8 cellular contexts compared by ENCODE assay signal in the genomic region with DNA sequence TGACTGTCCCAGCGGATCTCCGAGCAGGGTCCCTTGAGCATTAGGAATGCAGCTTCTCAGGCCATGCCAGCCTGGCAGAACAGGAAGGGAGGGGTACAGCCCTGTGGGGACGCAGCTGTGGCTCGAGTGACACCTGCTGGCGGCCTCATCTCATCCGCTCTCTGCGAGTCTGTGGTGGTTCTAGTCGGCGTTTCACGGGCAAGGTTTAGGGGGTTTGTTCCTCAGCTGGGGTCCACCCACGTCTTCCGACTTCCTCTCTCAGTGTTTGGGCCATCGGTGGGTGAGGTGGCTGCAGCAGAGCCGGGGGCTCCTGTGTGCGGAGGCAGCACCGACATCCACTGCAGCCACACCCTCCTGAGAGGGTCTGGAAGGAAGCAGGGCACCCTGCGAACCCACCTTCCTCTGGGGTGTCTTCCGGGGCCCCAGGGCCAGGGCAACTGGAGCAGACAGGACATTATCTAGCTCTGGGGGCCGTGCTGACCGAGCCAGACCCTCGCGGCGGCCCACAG. TPM values are rescaled to one million over a fixed set of nuclear protein-coding genes. Genes with fewer than 3 reads are reported as not detected.
DNase-seq lines count a peak whose midpoint lies in the region; ATAC-seq and TF ChIP-seq lines count a peak whose summit lies in the region.

No MANE protein-coding gene starts in this region.

- H3K4me3 ChIP-seq in HUES64 (ENCODE audit: low read length) (peak overlapping the region; percentile 29; the same call in 1 of the 2 replicates), thymus (ENCODE audit: low read length) (peak overlapping the region; percentile 25)

- no peaks in the 10 kb centered on the region for H3K36me3 Mint-ChIP-seq in activated T-helper 2 cell treated with anti-CD3 and anti-CD28 coated beads, Interferon-gamma antibody, Interleukin-2, Interleukin-4, amounts not matched to agents 10 μg/mL and 5 μg/mL and 100 μg/mL, durations not matched to agents 14 hours and 24 hours and 36 hours (ENCODE audit: low read depth)
- no peaks in the 10 kb centered on the region for H3K36me3 Mint-ChIP-seq in osteocyte (ENCODE audit: unreplicated experiment)

- in situ Hi-C loops in Caki2 (cut with HindIII; ENCODE audit: low pct_unique_long_range_greater_than_20kb, low sequenced_read_pairs): no loop called here

- H3K27me3 ChIP-seq in HUES64 (ENCODE audit: insufficient read depth, low read length) (peaks cover 4% of the 10 kb centered on the region; the same call in 1 of the 2 replicates), thymus (ENCODE audit: control insufficient read depth, insufficient read depth) (peaks cover 8% of the 10 kb centered on the region)

- H3K27me3 Mint-ChIP-seq in activated T-helper 2 cell treated with anti-CD3 and anti-CD28 coated beads, Interferon-gamma antibody, Interleukin-2, Interleukin-4, amounts not matched to agents 10 μg/mL and 5 μg/mL and 100 μg/mL, durations not matched to agents 14 hours and 24 hours and 36 hours (ENCODE audit: low read depth): peaks cover 10% of the 10 kb centered on the region
- peaks cover 36% of the 10 kb centered on the region for H3K27me3 Mint-ChIP-seq in osteocyte (ENCODE audit: unreplicated experiment)

- TF ChIP-seq CTCF in osteocyte (IDR thresholded peaks at IDR 0.05): peak; percentile 73

- DNase-seq in Caki2 (ENCODE audit: low read depth): peak; percentile 72
- DNase-seq in SHP77 (lab: John Stamatoyannopoulos, UW): peak; percentile 49 to 77
- DNase-seq in activated T-helper 2 cell treated with anti-CD3 and anti-CD28 coated beads, Interferon-gamma antibody, Interleukin-2, Interleukin-4, amounts not matched to agents 10 μg/mL and 5 μg/mL and 100 μg/mL, durations not matched to agents 14 hours and 24 hours and 36 hours (ENCODE audit: low spot score): peak; percentile 30
- DNase-seq in fibroblast of the conjunctiva (ENCODE audit: low read depth): peak; percentile 10
- DNase-seq in osteocyte (ENCODE audit: extremely low spot score, unreplicated experiment): no peak

- no peak for ATAC-seq in GM18517 (IDR thresholded peaks at IDR 0.05; ENCODE audit: unreplicated experiment)

- H3K9ac ChIP-seq in HUES64 (ENCODE audit: low read depth, low read length): no peak overlapping the region

- no peak overlapping the region for H3K27ac Mint-ChIP-seq in activated T-helper 2 cell treated with anti-CD3 and anti-CD28 coated beads, Interferon-gamma antibody, Interleukin-2, Interleukin-4, amounts not matched to agents 10 μg/mL and 5 μg/mL and 100 μg/mL, durations not matched to agents 14 hours and 24 hours and 36 hours
- no peak overlapping the region for H3K27ac Mint-ChIP-seq in osteocyte (ENCODE audit: unreplicated experiment)

- H3K36me3 ChIP-seq in HUES64 (ENCODE audit: insufficient read depth, low read length) (no peaks in the 10 kb centered on the region), thymus (ENCODE audit: control insufficient read depth, insufficient read depth) (no peaks in the 10 kb centered on the region)

- H3K4me1 Mint-ChIP-seq in activated T-helper 2 cell treated with anti-CD3 and anti-CD28 coated beads, Interferon-gamma antibody, Interleukin-2, Interleukin-4, amounts not matched to agents 10 μg/mL and 5 μg/mL and 100 μg/mL, durations not matched to agents 14 hours and 24 hours and 36 hours (ENCODE audit: low read depth): peaks cover 7% of the 10 kb centered on the region
- H3K4me1 Mint-ChIP-seq in osteocyte (ENCODE audit: unreplicated experiment): peaks cover 10% of the 10 kb centered on the region

- H3K4me3 Mint-ChIP-seq in activated T-helper 2 cell treated with anti-CD3 and anti-CD28 coated beads, Interferon-gamma antibody, Interleukin-2, Interleukin-4, amounts not matched to agents 10 μg/mL and 5 μg/mL and 100 μg/mL, durations not matched to agents 14 hours and 24 hours and 36 hours (ENCODE audit: low read depth): peak overlapping the region; percentile 23
- no peak overlapping the region for H3K4me3 Mint-ChIP-seq in osteocyte (ENCODE audit: unreplicated experiment)

- H3K9me3 ChIP-seq in HUES64 (ENCODE audit: insufficient read depth, low read depth, low read length) (0 out of 2 replicates have a peak, but pooled peaks cover 4% of the 10 kb centered on the region), thymus (ENCODE audit: control insufficient read depth) (no peaks in the 10 kb centered on the region)

- H3K4me1 ChIP-seq in HUES64 (ENCODE audit: insufficient read depth, low read length) (no peaks in the 10 kb centered on the region), thymus (ENCODE audit: control insufficient read depth, insufficient read depth, low read length) (no peaks in the 10 kb centered on the region)

- intact Hi-C loops in activated T-helper 2 cell treated with anti-CD3 and anti-CD28 coated beads, Interferon-gamma antibody, Interleukin-2, Interleukin-4, amounts not matched to agents 10 μg/mL and 5 μg/mL and 100 μg/mL, durations not matched to agents 14 hours and 24 hours and 36 hours (cut with micrococcal nuclease): loop anchor here (5.0 to 10.0 kb wide), 3 partner anchors 83 to 311 kb away; no protein-coding TSS in a partner anchor

- no peaks in the 10 kb centered on the region for H3K9me3 Mint-ChIP-seq in activated T-helper 2 cell treated with anti-CD3 and anti-CD28 coated beads, Interferon-gamma antibody, Interleukin-2, Interleukin-4, amounts not matched to agents 10 μg/mL and 5 μg/mL and 100 μg/mL, durations not matched to agents 14 hours and 24 hours and 36 hours
- peaks cover 6% of the 10 kb centered on the region for H3K9me3 Mint-ChIP-seq in osteocyte (ENCODE audit: unreplicated experiment)

- H3K27ac ChIP-seq in HUES64 (ENCODE audit: low read depth, low read length) (no peak overlapping the region), thymus (ENCODE audit: low read depth) (no peak overlapping the region)

- 24% methylated on average over 23 of the region's 23 CpGs for WGBS in HUES64
- 10% methylated on average over 23 of the region's 23 CpGs for WGBS in thymus

RNA-seq across cellular contexts. Expression of gene JPH3, which starts 33.3 kb away (rescaled TPM):
- 0.03 TPM in 1 of 2 replicates, not detected in the other for total RNA-seq in Caki2 (2014; rRNA removed; shearing (Covaris generic); ENCODE audit: low replicate concordance)
- polyA plus RNA-seq in HUES64 (2013, experiment 1 of 2): 9.4 TPM
- polyA plus RNA-seq in HUES64 (2013, experiment 2 of 2): 11.8 TPM
- 0.11 and 0.16 TPM in 2 replicates for total RNA-seq in activated T-helper 2 cell treated with anti-CD3 and anti-CD28 coated beads, Interferon-gamma antibody, Interleukin-2, Interleukin-4, amounts not matched to agents 10 μg/mL and 5 μg/mL and 100 μg/mL, durations not matched to agents 14 hours and 24 hours and 36 hours
- total RNA-seq in osteocyte: 2.6 and 3.1 TPM in 2 replicates
- polyA plus RNA-seq in thymus: 0.09 TPM
